ENCODE assay signal across 21 cellular contexts in the genomic region with DNA sequence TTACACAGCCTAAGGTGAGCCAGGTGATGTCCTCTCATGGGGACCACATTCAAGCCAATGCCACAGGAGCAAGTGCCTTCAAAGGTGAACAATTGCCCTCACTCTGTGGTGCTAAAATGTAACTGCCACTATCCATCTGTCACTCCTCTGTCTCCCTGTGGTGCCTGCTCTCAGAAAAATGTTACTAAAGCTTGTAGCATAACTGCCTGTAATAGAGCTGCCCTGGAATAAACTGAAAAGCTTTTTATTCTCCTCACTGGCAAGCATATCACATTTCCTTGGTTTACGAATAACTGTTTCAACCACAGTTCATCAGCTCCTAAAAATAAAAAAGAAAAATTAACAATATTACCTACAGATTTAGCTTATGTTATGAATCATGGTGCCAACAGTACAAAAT.
"Had no signal": no experiment of that assay in that cellular context is flagged by ENCODE, and none has a peak within 500 bp of the region (broad histone marks: within the 10 kb centered on the region; RNA-seq: fewer than 3 reads in every experiment).

No MANE protein-coding gene starts in this region.

- H3K36me3 Mint-ChIP-seq: activated naive CD4-positive, alpha-beta T cell treated with anti-CD3 and anti-CD28 coated beads, Interleukin-2, amount 10 ng/mL, durations not matched to agents 7 days and 5 days; naive thymus-derived CD8-positive, alpha-beta T cell had no signal

- H3K27ac ChIP-seq: breast epithelium, gastrocnemius medialis, heart right ventricle, tibial artery had no signal

- DNase-seq: activated CD4-positive, alpha-beta T cell treated with anti-CD3 and anti-CD28 coated beads, Interleukin-2, amount 10 ng/mL, durations not matched to agents 7 days and 5 days; activated CD8-positive, alpha-beta memory T cell treated with anti-CD3 and anti-CD28 coated beads, Interleukin-2, amount 50 U/mL, for 4 hours; activated effector memory CD4-positive, alpha-beta T cell treated with Interleukin-2 at 50 U/mL for 16 hours; activated naive CD4-positive, alpha-beta T cell treated with anti-CD3 and anti-CD28 coated beads, Interleukin-2, amount 10 ng/mL, durations not matched to agents 7 days and 5 days; activated naive CD8-positive, alpha-beta T cell treated with anti-CD3 and anti-CD28 coated beads, Interleukin-2, amount 50 U/mL, for 24 hours; activated T-cell treated with anti-CD3 and anti-CD28 coated beads, Interleukin-2, amount 50 U/mL, for 4 hours; anterior cingulate cortex; effector CD4-positive, alpha-beta T cell; gastrocnemius medialis; heart right ventricle; left ventricle myocardium superior; mucosa of descending colon; naive thymus-derived CD8-positive, alpha-beta T cell; posterior cingulate gyrus; stimulated activated CD4-positive, alpha-beta T cell treated with anti-CD3 and anti-CD28 coated beads, Interleukin-2, amount 100 ng/mL, for 24 hours; stimulated activated naive CD8-positive, alpha-beta T cell treated with anti-CD3 and anti-CD28 coated beads, Interleukin-15, Interleukin-2, amounts not matched to agents 100 U/mL and 50 U/mL, for 24 hours; substantia nigra; T-helper 1 cell; T1000; tibial artery had no signal

- H3K4me1 Mint-ChIP-seq: activated CD4-positive, alpha-beta T cell treated with anti-CD3 and anti-CD28 coated beads, Interleukin-2, amount 10 ng/mL, durations not matched to agents 7 days and 5 days; activated naive CD4-positive, alpha-beta T cell treated with anti-CD3 and anti-CD28 coated beads, Interleukin-2, amount 10 ng/mL, durations not matched to agents 7 days and 5 days; activated naive CD8-positive, alpha-beta T cell treated with anti-CD3 and anti-CD28 coated beads, Interleukin-2, amount 50 U/mL, for 24 hours; naive thymus-derived CD8-positive, alpha-beta T cell had no signal

- H3K9me3 Mint-ChIP-seq: activated CD4-positive, alpha-beta T cell treated with anti-CD3 and anti-CD28 coated beads, Interleukin-2, amount 10 ng/mL, durations not matched to agents 7 days and 5 days; activated naive CD4-positive, alpha-beta T cell treated with anti-CD3 and anti-CD28 coated beads, Interleukin-2, amount 10 ng/mL, durations not matched to agents 7 days and 5 days; activated naive CD8-positive, alpha-beta T cell treated with anti-CD3 and anti-CD28 coated beads, Interleukin-2, amount 50 U/mL, for 24 hours; activated T-cell treated with anti-CD3 and anti-CD28 coated beads, Interleukin-2, amount 50 U/mL, for 4 hours; naive thymus-derived CD8-positive, alpha-beta T cell had no signal

- H3K36me3 ChIP-seq: breast epithelium, gastrocnemius medialis, heart right ventricle, tibial artery had no signal

- H3K9me3 ChIP-seq: breast epithelium, gastrocnemius medialis, heart right ventricle, mucosa of descending colon, tibial artery had no signal

- H3K4me3 ChIP-seq: breast epithelium, gastrocnemius medialis, heart right ventricle, mucosa of descending colon, tibial artery had no signal

- H3K27ac Mint-ChIP-seq: activated CD4-positive, alpha-beta T cell treated with anti-CD3 and anti-CD28 coated beads, Interleukin-2, amount 10 ng/mL, durations not matched to agents 7 days and 5 days; activated naive CD4-positive, alpha-beta T cell treated with anti-CD3 and anti-CD28 coated beads, Interleukin-2, amount 10 ng/mL, durations not matched to agents 7 days and 5 days; activated naive CD8-positive, alpha-beta T cell treated with anti-CD3 and anti-CD28 coated beads, Interleukin-2, amount 50 U/mL, for 24 hours; naive thymus-derived CD8-positive, alpha-beta T cell had no signal

- H3K27me3 Mint-ChIP-seq: activated naive CD8-positive, alpha-beta T cell treated with anti-CD3 and anti-CD28 coated beads, Interleukin-2, amount 50 U/mL, for 24 hours had no signal

- H3K27me3 ChIP-seq: breast epithelium, gastrocnemius medialis, heart right ventricle, tibial artery had no signal

- ATAC-seq: activated naive CD8-positive, alpha-beta T cell treated with anti-CD3 and anti-CD28 coated beads, Interleukin-2, amount 50 U/mL, for 24 hours; activated T-cell treated with anti-CD3 and anti-CD28 coated beads, Interleukin-2, amount 50 U/mL, for 4 hours; gastrocnemius medialis; heart right ventricle; left ventricle myocardium superior; mucosa of descending colon; naive thymus-derived CD8-positive, alpha-beta T cell; stimulated activated naive CD8-positive, alpha-beta T cell treated with anti-CD3 and anti-CD28 coated beads, Interleukin-15, Interleukin-2, amounts not matched to agents 100 U/mL and 50 U/mL, for 24 hours had no signal

- H3K4me3 Mint-ChIP-seq: activated CD4-positive, alpha-beta T cell treated with anti-CD3 and anti-CD28 coated beads, Interleukin-2, amount 10 ng/mL, durations not matched to agents 7 days and 5 days; activated naive CD4-positive, alpha-beta T cell treated with anti-CD3 and anti-CD28 coated beads, Interleukin-2, amount 10 ng/mL, durations not matched to agents 7 days and 5 days; activated naive CD8-positive, alpha-beta T cell treated with anti-CD3 and anti-CD28 coated beads, Interleukin-2, amount 50 U/mL, for 24 hours; activated T-cell treated with anti-CD3 and anti-CD28 coated beads, Interleukin-2, amount 50 U/mL, for 4 hours; naive thymus-derived CD8-positive, alpha-beta T cell had no signal

- H3K4me1 ChIP-seq: breast epithelium, gastrocnemius medialis, tibial artery had no signal
